Comparison of ENCODE assay signal across 1 cellular context in the genomic region with DNA sequence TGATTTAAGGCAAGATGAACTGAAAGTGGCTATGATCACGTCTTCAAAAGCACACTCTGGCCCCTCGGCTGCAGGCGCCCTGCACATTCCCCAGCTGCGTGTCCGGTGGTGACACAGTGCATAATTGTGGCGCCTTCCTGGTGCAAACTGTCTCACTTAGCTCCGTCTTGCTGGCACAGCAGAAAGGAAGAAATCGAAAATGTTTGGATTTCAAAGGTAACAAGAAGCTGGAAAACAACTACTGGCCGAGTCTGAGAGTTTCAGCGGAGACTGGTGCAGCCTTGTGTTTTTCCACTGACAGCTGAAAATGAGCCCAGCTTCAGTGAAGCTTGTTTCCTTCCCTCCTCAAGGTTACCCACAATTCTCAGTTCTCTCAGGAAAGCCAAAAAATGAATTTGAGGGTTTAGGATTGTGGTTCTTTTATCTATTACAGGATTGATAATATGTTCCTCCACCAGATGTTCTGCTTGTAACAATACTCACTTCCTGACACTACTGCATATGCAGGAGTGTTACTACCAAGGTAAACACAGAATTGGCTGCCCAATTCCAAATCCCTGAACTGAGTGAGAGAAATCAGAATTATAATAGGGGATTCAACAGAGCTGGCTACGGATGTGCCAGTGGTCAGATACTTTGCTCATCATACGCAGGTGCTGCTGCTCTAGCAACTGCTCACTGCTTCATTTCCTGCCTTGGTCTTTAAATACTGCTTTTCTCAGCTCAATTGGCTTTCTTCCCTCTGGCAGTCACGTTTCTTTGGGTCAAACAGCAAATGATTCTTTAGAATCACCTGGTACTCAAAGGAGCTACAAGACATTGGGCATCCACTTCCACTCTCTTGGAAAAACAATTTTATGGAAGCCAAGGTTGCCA.
TF ChIP-seq lines count a peak whose summit lies in the region.

No MANE protein-coding gene starts in this region.

TF ChIP-seq in GM12878, 131 proteins besides CTCF, POLR2A, EP300 and RAD21 (continued from another document):
- TF ChIP-seq, protein P1, sequence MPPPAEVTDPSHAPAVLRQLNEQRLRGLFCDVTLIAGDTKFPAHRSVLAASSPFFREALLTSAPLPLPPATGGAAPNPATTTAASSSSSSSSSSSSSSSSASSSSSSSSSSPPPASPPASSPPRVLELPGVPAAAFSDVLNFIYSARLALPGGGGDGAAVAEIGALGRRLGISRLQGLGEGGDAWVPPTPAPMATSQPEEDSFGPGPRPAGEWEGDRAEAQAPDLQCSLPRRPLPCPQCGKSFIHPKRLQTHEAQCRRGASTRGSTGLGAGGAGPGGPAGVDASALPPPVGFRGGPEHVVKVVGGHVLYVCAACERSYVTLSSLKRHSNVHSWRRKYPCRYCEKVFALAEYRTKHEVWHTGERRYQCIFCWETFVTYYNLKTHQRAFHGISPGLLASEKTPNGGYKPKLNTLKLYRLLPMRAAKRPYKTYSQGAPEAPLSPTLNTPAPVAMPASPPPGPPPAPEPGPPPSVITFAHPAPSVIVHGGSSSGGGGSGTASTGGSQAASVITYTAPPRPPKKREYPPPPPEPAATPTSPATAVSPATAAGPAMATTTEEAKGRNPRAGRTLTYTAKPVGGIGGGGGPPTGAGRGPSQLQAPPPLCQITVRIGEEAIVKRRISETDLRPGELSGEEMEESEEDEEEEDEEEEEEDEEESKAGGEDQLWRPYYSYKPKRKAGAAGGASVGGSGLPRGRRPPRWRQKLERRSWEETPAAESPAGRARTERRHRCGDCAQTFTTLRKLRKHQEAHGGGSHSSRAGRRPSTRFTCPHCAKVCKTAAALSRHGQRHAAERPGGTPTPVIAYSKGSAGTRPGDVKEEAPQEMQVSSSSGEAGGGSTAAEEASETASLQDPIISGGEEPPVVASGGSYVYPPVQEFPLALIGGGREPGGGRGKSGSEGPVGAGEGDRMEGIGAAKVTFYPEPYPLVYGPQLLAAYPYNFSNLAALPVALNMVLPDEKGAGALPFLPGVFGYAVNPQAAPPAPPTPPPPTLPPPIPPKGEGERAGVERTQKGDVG (CRISPR knock-in tag; IDR thresholded peaks at IDR 0.05) = no peak
- TF ChIP-seq, protein P2, sequence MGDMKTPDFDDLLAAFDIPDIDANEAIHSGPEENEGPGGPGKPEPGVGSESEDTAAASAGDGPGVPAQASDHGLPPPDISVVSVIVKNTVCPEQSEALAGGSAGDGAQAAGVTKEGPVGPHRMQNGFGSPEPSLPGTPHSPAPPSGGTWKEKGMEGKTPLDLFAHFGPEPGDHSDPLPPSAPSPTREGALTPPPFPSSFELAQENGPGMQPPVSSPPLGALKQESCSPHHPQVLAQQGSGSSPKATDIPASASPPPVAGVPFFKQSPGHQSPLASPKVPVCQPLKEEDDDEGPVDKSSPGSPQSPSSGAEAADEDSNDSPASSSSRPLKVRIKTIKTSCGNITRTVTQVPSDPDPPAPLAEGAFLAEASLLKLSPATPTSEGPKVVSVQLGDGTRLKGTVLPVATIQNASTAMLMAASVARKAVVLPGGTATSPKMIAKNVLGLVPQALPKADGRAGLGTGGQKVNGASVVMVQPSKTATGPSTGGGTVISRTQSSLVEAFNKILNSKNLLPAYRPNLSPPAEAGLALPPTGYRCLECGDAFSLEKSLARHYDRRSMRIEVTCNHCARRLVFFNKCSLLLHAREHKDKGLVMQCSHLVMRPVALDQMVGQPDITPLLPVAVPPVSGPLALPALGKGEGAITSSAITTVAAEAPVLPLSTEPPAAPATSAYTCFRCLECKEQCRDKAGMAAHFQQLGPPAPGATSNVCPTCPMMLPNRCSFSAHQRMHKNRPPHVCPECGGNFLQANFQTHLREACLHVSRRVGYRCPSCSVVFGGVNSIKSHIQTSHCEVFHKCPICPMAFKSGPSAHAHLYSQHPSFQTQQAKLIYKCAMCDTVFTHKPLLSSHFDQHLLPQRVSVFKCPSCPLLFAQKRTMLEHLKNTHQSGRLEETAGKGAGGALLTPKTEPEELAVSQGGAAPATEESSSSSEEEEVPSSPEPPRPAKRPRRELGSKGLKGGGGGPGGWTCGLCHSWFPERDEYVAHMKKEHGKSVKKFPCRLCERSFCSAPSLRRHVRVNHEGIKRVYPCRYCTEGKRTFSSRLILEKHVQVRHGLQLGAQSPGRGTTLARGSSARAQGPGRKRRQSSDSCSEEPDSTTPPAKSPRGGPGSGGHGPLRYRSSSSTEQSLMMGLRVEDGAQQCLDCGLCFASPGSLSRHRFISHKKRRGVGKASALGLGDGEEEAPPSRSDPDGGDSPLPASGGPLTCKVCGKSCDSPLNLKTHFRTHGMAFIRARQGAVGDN (IDR thresholded peaks at IDR 0.05) = no peak
- peak; percentile 43 to 54; a peak in 1 of 4 replicates for TF ChIP-seq BHLHE40 (IDR thresholded peaks at IDR 0.05; ENCODE audit: borderline replicate concordance in 1 of 2, low read depth in 2 of 2, low read length in 1 of 2)
- TF ChIP-seq, protein P3, sequence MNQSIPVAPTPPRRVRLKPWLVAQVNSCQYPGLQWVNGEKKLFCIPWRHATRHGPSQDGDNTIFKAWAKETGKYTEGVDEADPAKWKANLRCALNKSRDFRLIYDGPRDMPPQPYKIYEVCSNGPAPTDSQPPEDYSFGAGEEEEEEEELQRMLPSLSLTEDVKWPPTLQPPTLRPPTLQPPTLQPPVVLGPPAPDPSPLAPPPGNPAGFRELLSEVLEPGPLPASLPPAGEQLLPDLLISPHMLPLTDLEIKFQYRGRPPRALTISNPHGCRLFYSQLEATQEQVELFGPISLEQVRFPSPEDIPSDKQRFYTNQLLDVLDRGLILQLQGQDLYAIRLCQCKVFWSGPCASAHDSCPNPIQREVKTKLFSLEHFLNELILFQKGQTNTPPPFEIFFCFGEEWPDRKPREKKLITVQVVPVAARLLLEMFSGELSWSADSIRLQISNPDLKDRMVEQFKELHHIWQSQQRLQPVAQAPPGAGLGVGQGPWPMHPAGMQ (IDR thresholded peaks at IDR 0.05; ENCODE audit: borderline replicate concordance) = no peak
